Comparison of ENCODE assay signal across 1 cellular context in genomic region chr17:7712111-7712771, GRCh38.
TF ChIP-seq lines count a peak whose summit lies in the region.

No MANE protein-coding gene starts in this region.

TF ChIP-seq in HepG2, 621 proteins besides CTCF, POLR2A, EP300 and RAD21:
- no peak for TF ChIP-seq ISX (CRISPR knock-in tag; conservative IDR thresholded peaks at IDR 0.05)
- TF ChIP-seq HNRNPLL (IDR thresholded peaks at IDR 0.05; ENCODE audit: low read depth, low read length, poor library complexity, severe bottlenecking), result no peak
- TF ChIP-seq ZNF768 (CRISPR knock-in tag; IDR thresholded peaks at IDR 0.05), result peak; percentile 88
- no peak for TF ChIP-seq ZNF619 (CRISPR knock-in tag; IDR thresholded peaks at IDR 0.05)
- TF ChIP-seq, protein P1, sequence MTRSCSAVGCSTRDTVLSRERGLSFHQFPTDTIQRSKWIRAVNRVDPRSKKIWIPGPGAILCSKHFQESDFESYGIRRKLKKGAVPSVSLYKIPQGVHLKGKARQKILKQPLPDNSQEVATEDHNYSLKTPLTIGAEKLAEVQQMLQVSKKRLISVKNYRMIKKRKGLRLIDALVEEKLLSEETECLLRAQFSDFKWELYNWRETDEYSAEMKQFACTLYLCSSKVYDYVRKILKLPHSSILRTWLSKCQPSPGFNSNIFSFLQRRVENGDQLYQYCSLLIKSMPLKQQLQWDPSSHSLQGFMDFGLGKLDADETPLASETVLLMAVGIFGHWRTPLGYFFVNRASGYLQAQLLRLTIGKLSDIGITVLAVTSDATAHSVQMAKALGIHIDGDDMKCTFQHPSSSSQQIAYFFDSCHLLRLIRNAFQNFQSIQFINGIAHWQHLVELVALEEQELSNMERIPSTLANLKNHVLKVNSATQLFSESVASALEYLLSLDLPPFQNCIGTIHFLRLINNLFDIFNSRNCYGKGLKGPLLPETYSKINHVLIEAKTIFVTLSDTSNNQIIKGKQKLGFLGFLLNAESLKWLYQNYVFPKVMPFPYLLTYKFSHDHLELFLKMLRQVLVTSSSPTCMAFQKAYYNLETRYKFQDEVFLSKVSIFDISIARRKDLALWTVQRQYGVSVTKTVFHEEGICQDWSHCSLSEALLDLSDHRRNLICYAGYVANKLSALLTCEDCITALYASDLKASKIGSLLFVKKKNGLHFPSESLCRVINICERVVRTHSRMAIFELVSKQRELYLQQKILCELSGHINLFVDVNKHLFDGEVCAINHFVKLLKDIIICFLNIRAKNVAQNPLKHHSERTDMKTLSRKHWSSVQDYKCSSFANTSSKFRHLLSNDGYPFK (CRISPR knock-in tag; IDR thresholded peaks at IDR 0.05; ENCODE audit: borderline replicate concordance), result no peak
- TF ChIP-seq RFX1 (IDR thresholded peaks at IDR 0.05), result peak; percentile 55; the same call in 1 of the 2 replicates
- TF ChIP-seq, protein P2, sequence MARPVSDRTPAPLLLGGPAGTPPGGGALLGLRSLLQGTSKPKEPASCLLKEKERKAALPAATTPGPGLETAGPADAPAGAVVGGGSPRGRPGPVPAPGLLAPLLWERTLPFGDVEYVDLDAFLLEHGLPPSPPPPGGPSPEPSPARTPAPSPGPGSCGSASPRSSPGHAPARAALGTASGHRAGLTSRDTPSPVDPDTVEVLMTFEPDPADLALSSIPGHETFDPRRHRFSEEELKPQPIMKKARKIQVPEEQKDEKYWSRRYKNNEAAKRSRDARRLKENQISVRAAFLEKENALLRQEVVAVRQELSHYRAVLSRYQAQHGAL (CRISPR knock-in tag; IDR thresholded peaks at IDR 0.05; ENCODE audit: not compliant biosample characterization), result no peak
- no peak for TF ChIP-seq ZNF34 (CRISPR knock-in tag; IDR thresholded peaks at IDR 0.05; ENCODE audit: borderline replicate concordance)
- TF ChIP-seq MED1 (CRISPR knock-in tag; IDR thresholded peaks at IDR 0.05), result no peak
- TF ChIP-seq, protein P3, sequence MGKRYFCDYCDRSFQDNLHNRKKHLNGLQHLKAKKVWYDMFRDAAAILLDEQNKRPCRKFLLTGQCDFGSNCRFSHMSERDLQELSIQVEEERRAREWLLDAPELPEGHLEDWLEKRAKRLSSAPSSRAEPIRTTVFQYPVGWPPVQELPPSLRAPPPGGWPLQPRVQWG (CRISPR knock-in tag; IDR thresholded peaks at IDR 0.05; ENCODE audit: borderline replicate concordance, low read depth), result no peak
